ENCODE assay signal across 8 cellular contexts in the genomic region with DNA sequence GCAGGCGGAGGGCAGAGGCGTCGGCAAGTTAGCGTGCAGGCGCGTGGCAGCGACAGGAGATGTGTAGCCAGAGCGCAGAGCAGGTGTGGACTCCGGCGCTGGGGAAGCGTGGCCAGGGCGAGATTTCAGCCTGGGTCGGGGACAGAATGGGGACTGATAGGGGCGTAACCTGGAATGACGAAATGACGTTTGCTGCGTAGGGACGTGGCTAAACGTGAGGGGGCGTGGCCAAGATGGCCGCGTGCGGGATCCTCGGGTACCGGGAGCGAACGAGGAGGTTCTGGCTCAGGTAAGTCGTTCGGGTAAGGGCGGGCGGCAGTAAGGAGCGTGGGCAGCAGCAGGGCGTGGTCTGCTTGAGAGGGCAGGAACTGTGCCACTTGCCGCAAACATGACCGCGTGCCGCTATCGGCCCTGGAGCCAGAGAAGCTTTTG. TPM values are rescaled to one million over a fixed set of nuclear protein-coding genes. Genes with fewer than 3 reads are reported as not detected.
A peak's percentile ranks its signal among the peaks of the same experiment; 100 is the strongest.
DNase-seq lines count a peak whose midpoint lies in the region; FAIRE-seq and TF ChIP-seq lines count a peak whose summit lies in the region.

No MANE protein-coding gene starts in this region.

- peak; percentile 15 for DNase-seq in GM12891 (ENCODE audit: insufficient read length, low spot score)
- DNase-seq in MV-4-11 (lab: John Stamatoyannopoulos, UW): peak; percentile 69
- DNase-seq in anterior cingulate cortex (lab: John Stamatoyannopoulos, UW): peak in 52 of 58 donors; percentile 36 to 99 (median 88)
- no peak for DNase-seq in HCEC 1CT

- no peaks in the 10 kb centered on the region; the same call in 1 of the 2 replicates for H3F3A ChIP-seq in SU-DHL-6 (ENCODE audit: insufficient read depth)

- H3K4me2 ChIP-seq in SU-DHL-6 (ENCODE audit: low read depth, low read length, poor library complexity, severe bottlenecking) (peak overlapping the region; percentile 83), skeletal muscle satellite cell (ENCODE audit: low read length) (peak overlapping the region; percentile 88)

- CTCF ChIA-PET in HEK293 (lab: Yijun Ruan, JAX): interaction anchor here (0.6 kb wide), 1 partner anchor 177 kb away, joined by 3 read pairs; no protein-coding TSS in a partner anchor

- peaks cover 38% of the 10 kb centered on the region for H3K79me2 ChIP-seq in SU-DHL-6 (ENCODE audit: insufficient read depth, low read length)

- H3K4me3 ChIP-seq in HEK293 (ENCODE audit: low read depth, low read length): peak overlapping the region; percentile 95
- peak overlapping the region; percentile 89 for H3K4me3 ChIP-seq in SU-DHL-6 (ENCODE audit: insufficient read depth, low read length, poor library complexity, severe bottlenecking)
- H3K4me3 ChIP-seq in iPS-11a (ENCODE audit: low read depth, low read length): peak overlapping the region; percentile 92
- H3K4me3 ChIP-seq in skeletal muscle satellite cell (ENCODE audit: low read length): peak overlapping the region; percentile 99

- FAIRE-seq in GM12891 (lab: Jason Lieb, UNC): no peak

- POLR2A ChIA-PET in HEK293 (lab: Yijun Ruan, JAX): interaction anchor here (0.6 to 1.0 kb wide), 3 partner anchors 63 to 205 kb away, joined by 3 to 5 read pairs (median 4); partner anchors contain the start of genes AP1S2 and CA5B

- H3K9me3 ChIP-seq in HEK293 (ENCODE audit: control insufficient read depth, insufficient read depth, low read depth, low read length) (no peaks in the 10 kb centered on the region), SU-DHL-6 (ENCODE audit: insufficient read depth, low read length) (no peaks in the 10 kb centered on the region), skeletal muscle satellite cell (replicated peaks; ENCODE audit: low read length) (no peaks in the 10 kb centered on the region)

- no peak for TF ChIP-seq POLR2A in GM12891 (IDR thresholded peaks at IDR 0.05; ENCODE audit: low read depth, low read length)

- H4K20me1 ChIP-seq in SU-DHL-6 (ENCODE audit: low read depth, low read length): no peaks in the 10 kb centered on the region

- H3K9ac ChIP-seq in SU-DHL-6 (ENCODE audit: low read length) (peak overlapping the region; percentile 87), skeletal muscle satellite cell (ENCODE audit: low read depth, low read length) (peak overlapping the region; percentile 98)

- H3K4me1 ChIP-seq in HEK293 (ENCODE audit: control insufficient read depth, insufficient read depth, low read length): peaks cover 6% of the 10 kb centered on the region
- H3K4me1 ChIP-seq in skeletal muscle satellite cell (ENCODE audit: control insufficient read depth, insufficient read depth, low read length): peaks cover 14% of the 10 kb centered on the region

- TF ChIP-seq CTCF in HEK293 (tag by site-specific recombination; IDR thresholded peaks at IDR 0.05) (no peak), SU-DHL-6 (IDR thresholded peaks at IDR 0.05; ENCODE audit: insufficient read depth, low read length, poor library complexity, severe bottlenecking) (no peak)

- H3K27ac ChIP-seq in HEK293 (ENCODE audit: extremely low read depth, low read depth, low read length) (peak overlapping the region; percentile 95), SU-DHL-6 (ENCODE audit: low read depth, low read length) (peak overlapping the region; percentile 88)

- H3K9me2 ChIP-seq in SU-DHL-6 (replicated peaks; ENCODE audit: insufficient read depth, low read length): no peaks in the 10 kb centered on the region

- H3K36me3 ChIP-seq in HEK293 (ENCODE audit: control insufficient read depth in 2 of 2, insufficient read depth in 1 of 2, low read length in 2 of 2): peaks cover 3 to 21% of the 10 kb centered on the region in 2 experiments; a peak in 2 of 3 replicates
- H3K36me3 ChIP-seq in SU-DHL-6 (ENCODE audit: low read length): no peaks in the 10 kb centered on the region
- peaks cover 12% of the 10 kb centered on the region for H3K36me3 ChIP-seq in skeletal muscle satellite cell (ENCODE audit: insufficient read depth, low read length)

- H2AFZ ChIP-seq in SU-DHL-6 (ENCODE audit: low read depth, low read length, severe bottlenecking): peak overlapping the region; percentile 93

- H3K27me3 ChIP-seq in SU-DHL-6 (ENCODE audit: low read length) (no peaks in the 10 kb centered on the region), skeletal muscle satellite cell (ENCODE audit: control insufficient read depth, insufficient read depth, low read length) (peaks cover 5% of the 10 kb centered on the region)

TF ChIP-seq in GM12891, 5 proteins besides CTCF, POLR2A, EP300 and RAD21:
- TF ChIP-seq TAF1 (IDR thresholded peaks at IDR 0.05; ENCODE audit: low read depth, low read length) (0 out of 2 replicates have a peak, but pooled peaks have one; percentile 6), POU2F2 (IDR thresholded peaks at IDR 0.05; ENCODE audit: low read depth, low read length) (no peak), SPI1 (IDR thresholded peaks at IDR 0.05; ENCODE audit: low read depth, low read length) (no peak), PAX5 (IDR thresholded peaks at IDR 0.05; ENCODE audit: insufficient read depth, low read length, severe bottlenecking) (no peak), POLR2AphosphoS5 (IDR thresholded peaks at IDR 0.05; ENCODE audit: low read depth, low read length) (0 out of 2 replicates have a peak, but pooled peaks have one; percentile 65)

TF ChIP-seq in HEK293, 187 proteins besides CTCF, POLR2A, EP300 and RAD21 (continues in another document):
- TF ChIP-seq ZNF10 (tag by site-specific recombination; IDR thresholded peaks at IDR 0.05) (no peak), FEZF1 (tag by site-specific recombination; IDR thresholded peaks at IDR 0.05) (no peak), ZNF404 (tag by site-specific recombination; IDR thresholded peaks at IDR 0.05) (no peak), ZNF518A (tag by site-specific recombination; conservative IDR thresholded peaks at IDR 0.05; ENCODE audit: low read depth) (no peak), ZNF248 (tag by site-specific recombination; IDR thresholded peaks at IDR 0.05) (no peak), ZNF621 (tag by site-specific recombination; IDR thresholded peaks at IDR 0.05) (no peak)
- TF ChIP-seq, protein P1, sequence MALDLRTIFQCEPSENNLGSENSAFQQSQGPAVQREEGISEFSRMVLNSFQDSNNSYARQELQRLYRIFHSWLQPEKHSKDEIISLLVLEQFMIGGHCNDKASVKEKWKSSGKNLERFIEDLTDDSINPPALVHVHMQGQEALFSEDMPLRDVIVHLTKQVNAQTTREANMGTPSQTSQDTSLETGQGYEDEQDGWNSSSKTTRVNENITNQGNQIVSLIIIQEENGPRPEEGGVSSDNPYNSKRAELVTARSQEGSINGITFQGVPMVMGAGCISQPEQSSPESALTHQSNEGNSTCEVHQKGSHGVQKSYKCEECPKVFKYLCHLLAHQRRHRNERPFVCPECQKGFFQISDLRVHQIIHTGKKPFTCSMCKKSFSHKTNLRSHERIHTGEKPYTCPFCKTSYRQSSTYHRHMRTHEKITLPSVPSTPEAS (tag by site-specific recombination; IDR thresholded peaks at IDR 0.05): no peak; the same call in none of the 2 replicates

RNA-seq across cellular contexts. Expression of gene CLTRN, which starts 10.9 kb away (rescaled TPM):
- polyA plus RNA-seq in GM12891 (2012; ENCODE audit: low read depth, missing spikeins): 0.06 TPM
- not detected in 2 replicates for total RNA-seq in skeletal muscle satellite cell (2012; rRNA removed)
